Comparison of ENCODE assay signal across 16 cellular contexts in the genomic region with DNA sequence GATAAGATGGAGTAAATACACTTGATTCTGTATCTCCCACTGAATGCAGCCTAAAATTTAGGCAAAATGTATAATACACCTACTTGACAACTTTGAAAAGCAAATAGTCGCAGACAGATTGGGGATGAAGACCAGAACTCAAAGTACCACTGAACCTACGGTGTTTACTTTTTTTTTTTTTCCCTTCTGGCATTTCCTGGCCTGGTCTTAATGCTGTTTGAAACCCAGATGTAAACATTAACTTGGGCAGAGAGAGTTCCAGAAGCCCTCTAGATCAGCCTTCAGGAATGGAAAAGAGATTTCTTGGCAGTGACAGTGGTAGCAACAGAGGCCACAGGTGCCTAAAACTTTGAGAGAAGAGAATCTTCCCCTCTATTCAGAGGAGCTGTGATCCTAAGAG. TPM values are rescaled to one million over a fixed set of nuclear protein-coding genes. Genes with fewer than 3 reads are reported as not detected.
DNase-seq lines count a peak whose midpoint lies in the region; ATAC-seq and TF ChIP-seq lines count a peak whose summit lies in the region.
"Had no signal": no experiment of that assay in that cellular context is flagged by ENCODE, and none has a peak within 500 bp of the region (broad histone marks: within the 10 kb centered on the region; RNA-seq: fewer than 3 reads in every experiment).

No MANE protein-coding gene starts in this region.

- H3K23ac ChIP-seq in mesenchymal stem cell (ENCODE audit: low read length in 2 of 2), result no peak overlapping the region

- H3K9me3 ChIP-seq in Loucy (ENCODE audit: insufficient read depth, low read depth, low read length) (peaks cover 5% of the 10 kb centered on the region; the same call in 1 of the 2 replicates), esophagus muscularis mucosa (no peaks in the 10 kb centered on the region), mesenchymal stem cell (ENCODE audit: control insufficient read depth, low read length) (peaks cover 27% of the 10 kb centered on the region), stomach (peaks cover 0 to 14% (median 9%) of the 10 kb centered on the region in 4 donors)
- no peaks in the 10 kb centered on the region for H3K9me3 ChIP-seq in effector memory CD4-positive, alpha-beta T cell (ENCODE audit: control insufficient read depth, low read length)

- H3K9ac ChIP-seq in Loucy (ENCODE audit: low read depth, low read length, poor library complexity, severe bottlenecking) (no peak overlapping the region), mesenchymal stem cell (ENCODE audit: low read length) (no peak overlapping the region)
- H3K9ac ChIP-seq: GM23248 had no signal

- H3K79me1 ChIP-seq in mesenchymal stem cell (replicated peaks; ENCODE audit: low read length, poor library complexity, severe bottlenecking), result no peaks in the 10 kb centered on the region

- H2BK120ac ChIP-seq in mesenchymal stem cell (ENCODE audit: low read depth, low read length), result no peak overlapping the region

- no peak overlapping the region for H3K18ac ChIP-seq in mesenchymal stem cell (ENCODE audit: low read depth in 1 of 2, low read length in 2 of 2)

- H2BK15ac ChIP-seq in mesenchymal stem cell (ENCODE audit: low read depth, poor library complexity, severe bottlenecking), result no peak overlapping the region

- H3K79me2 ChIP-seq in Loucy (ENCODE audit: insufficient read depth, low read length), result no peaks in the 10 kb centered on the region

- H3K4ac ChIP-seq in mesenchymal stem cell (ENCODE audit: low read depth in 1 of 2, low read length in 2 of 2), result no peak overlapping the region

- ATAC-seq in GM19328 (IDR thresholded peaks at IDR 0.05; ENCODE audit: unreplicated experiment), result no peak

- H2BK5ac ChIP-seq in mesenchymal stem cell (ENCODE audit: low read depth, low read length, poor library complexity, severe bottlenecking), result no peak overlapping the region

- H4K8ac ChIP-seq in mesenchymal stem cell (ENCODE audit: low read length), result no peak overlapping the region

- intact Hi-C loops in esophagus muscularis mucosa (cut with DNase I), result loop anchor here (5.0 kb wide), 1 partner anchor 82 kb away; no protein-coding TSS in a partner anchor
- intact Hi-C loops in stomach (cut with DNase I; ENCODE audit: low total_unique reads), result no loop called here

- H3K4me2 ChIP-seq in Loucy (ENCODE audit: low read depth, low read length, poor library complexity, severe bottlenecking) (no peak overlapping the region), mesenchymal stem cell (ENCODE audit: low read length, poor library complexity, severe bottlenecking) (no peak overlapping the region)

- H3F3A ChIP-seq in Loucy (ENCODE audit: low read depth), result no peaks in the 10 kb centered on the region

- TF ChIP-seq CTCF in Loucy (conservative IDR thresholded peaks at IDR 0.05; ENCODE audit: low read length), result no peak
- no peak for TF ChIP-seq CTCF in esophagus muscularis mucosa (IDR thresholded peaks at IDR 0.05)
- no peak for TF ChIP-seq CTCF in stomach (IDR thresholded peaks at IDR 0.05)

- H2AFZ ChIP-seq in Loucy (ENCODE audit: low read length) (0 out of 2 replicates have a peak overlapping the region, but pooled peaks have one; percentile 23), mesenchymal stem cell (ENCODE audit: low read depth, low read length) (no peak overlapping the region)
- H2AFZ ChIP-seq: GM23248 had no signal

- WGBS in esophagus muscularis mucosa, result 51% methylated on average over 2 of the region's 2 CpGs
- 33% methylated on average over 2 of the region's 2 CpGs for WGBS in mesenchymal stem cell
- WGBS in stomach, 5 donors, result 21 to 48% (median 25%) methylated on average over 2 of the region's 2 CpGs

- H2AK5ac ChIP-seq in mesenchymal stem cell (ENCODE audit: low read length, severe bottlenecking), result no peak overlapping the region

- no peak overlapping the region for H3K14ac ChIP-seq in mesenchymal stem cell (ENCODE audit: low read length in 2 of 2)

- TF ChIP-seq POLR2A in esophagus muscularis mucosa (IDR thresholded peaks at IDR 0.05; ENCODE audit: low read depth) (no peak), stomach (IDR thresholded peaks at IDR 0.05) (no peak)

- no peak for DNase-seq in esophagus muscularis mucosa (ENCODE audit: extremely low spot score)
- DNase-seq in mesenchymal stem cell, result peak; percentile 30
- no peak for DNase-seq in stomach
- no peak for DNase-seq in effector memory CD4-positive, alpha-beta T cell
- no peak for DNase-seq in ureter (ENCODE audit: low spot score)
- no peak for DNase-seq in stimulated activated naive CD4-positive, alpha-beta T cell (lab: John Stamatoyannopoulos, UW)
- DNase-seq: NCI-H187 treated with DMSO at 0.1 percent for 48 hours, NCI-H774, SHP77 treated with DMSO at 0.1 percent for 48 hours had no signal

- H3K27ac ChIP-seq in esophagus muscularis mucosa (replicated peaks in 1 of 4) (peak overlapping the region; percentile 20 to 72 (median 64)), mesenchymal stem cell (ENCODE audit: low read length, poor library complexity, severe bottlenecking) (no peak overlapping the region), stomach (peak overlapping the region; percentile 7 to 96 (median 77))
- no peak overlapping the region for H3K27ac ChIP-seq in effector memory CD4-positive, alpha-beta T cell (ENCODE audit: insufficient read depth, low read length, poor library complexity, severe bottlenecking)
- H3K27ac ChIP-seq: GM23248 had no signal

- H4K91ac ChIP-seq in mesenchymal stem cell (ENCODE audit: low read length), result no peak overlapping the region

- H3K27me3 ChIP-seq in Loucy (ENCODE audit: insufficient read depth, low read length, poor library complexity, severe bottlenecking) (no peaks in the 10 kb centered on the region), esophagus muscularis mucosa (no peaks in the 10 kb centered on the region), mesenchymal stem cell (ENCODE audit: control insufficient read depth in 1 of 2, insufficient read depth in 1 of 2, low read length in 2 of 2) (no peaks in the 10 kb centered on the region), stomach (no peaks in the 10 kb centered on the region)
- H3K27me3 ChIP-seq in effector memory CD4-positive, alpha-beta T cell (replicated peaks; ENCODE audit: control insufficient read depth, insufficient read depth, low read length, poor library complexity, severe bottlenecking), result no peaks in the 10 kb centered on the region

- H3K4me1 ChIP-seq in Loucy (ENCODE audit: insufficient read depth, low read length, poor library complexity, severe bottlenecking) (peaks cover 9% of the 10 kb centered on the region), esophagus muscularis mucosa (peaks cover 11 to 34% (median 34%) of the 10 kb centered on the region in 4 donors), mesenchymal stem cell (ENCODE audit: control insufficient read depth, insufficient read depth, low read depth, low read length) (peaks cover 8% of the 10 kb centered on the region), stomach (peaks cover 23 to 57% (median 36%) of the 10 kb centered on the region in 4 donors)
- H3K4me1 ChIP-seq in effector memory CD4-positive, alpha-beta T cell (ENCODE audit: control insufficient read depth, insufficient read depth, low read length, poor library complexity, severe bottlenecking), result no peaks in the 10 kb centered on the region

- no peaks in the 10 kb centered on the region for H3K36me3 ChIP-seq in Loucy (ENCODE audit: insufficient read depth, low read length)
- peaks cover 0 to 6% (median 0%) of the 10 kb centered on the region in 4 donors for H3K36me3 ChIP-seq in esophagus muscularis mucosa
- no peaks in the 10 kb centered on the region for H3K36me3 ChIP-seq in mesenchymal stem cell (ENCODE audit: control insufficient read depth in 1 of 2, insufficient read depth in 2 of 2, low read depth in 1 of 2, low read length in 2 of 2)
- H3K36me3 ChIP-seq in stomach, result no peaks in the 10 kb centered on the region
- no peaks in the 10 kb centered on the region for H3K36me3 ChIP-seq in effector memory CD4-positive, alpha-beta T cell (ENCODE audit: control insufficient read depth, insufficient read depth, low read length)

- H4K20me1 ChIP-seq in Loucy (ENCODE audit: insufficient read depth, low read length, poor library complexity, severe bottlenecking), result no peaks in the 10 kb centered on the region

- H3K4me3 ChIP-seq in Loucy (ENCODE audit: low read length, poor library complexity, severe bottlenecking) (no peak overlapping the region), esophagus muscularis mucosa (no peak overlapping the region), mesenchymal stem cell (ENCODE audit: insufficient read depth in 1 of 2, low read depth in 1 of 2, low read length in 2 of 2) (no peak overlapping the region), stomach (no peak overlapping the region)
- H3K4me3 ChIP-seq in effector memory CD4-positive, alpha-beta T cell (ENCODE audit: insufficient read depth, low read depth, low read length, poor library complexity, severe bottlenecking), result no peak overlapping the region
- H3K4me3 ChIP-seq: coronary artery, GM23248 had no signal

- no peak overlapping the region for H2BK12ac ChIP-seq in mesenchymal stem cell (ENCODE audit: low read length in 2 of 2)

- no peaks in the 10 kb centered on the region for H3K9me2 ChIP-seq in Loucy (replicated peaks; ENCODE audit: low read depth, low read length)

- TF ChIP-seq EP300 in esophagus muscularis mucosa (IDR thresholded peaks at IDR 0.05) (no peak), stomach (IDR thresholded peaks at IDR 0.05) (no peak)

RNA-seq across cellular contexts. Expression of a gene that starts 27.8 kb away (rescaled TPM):
- total RNA-seq in esophagus muscularis mucosa (10 to 100 TPM in 3 of 4 donors, 1 to 10 TPM in 1; 9.1 to 21.5 (median 16.2) TPM), stomach (10 to 100 TPM in 1 of 5 donors, 1 to 10 TPM in 3, under 1 TPM in 1; 0.58 to 17.9 (median 8.1) TPM), ureter (9.7 TPM)
- polyA plus RNA-seq in mesenchymal stem cell (2013, experiment 1 of 2), result 1.2 TPM
- polyA plus RNA-seq in mesenchymal stem cell (2013, experiment 2 of 2), result 1.1 TPM
- 1 to 10 TPM in 2 of 3 donors, under 1 TPM in 1; 0.76 to 4.7 (median 1.7) TPM for polyA plus RNA-seq in stomach
- polyA plus RNA-seq: GM23248 had no signal

RNA-seq across cellular contexts. Expression of a gene that starts 39.5 kb away (rescaled TPM):
- total RNA-seq in esophagus muscularis mucosa (under 1 TPM in 1 of 4 donors, not detected in 3; 0.23 TPM), stomach (under 1 TPM in 1 of 5 donors, not detected in 4; 0.92 TPM), ureter (not detected)
- not detected for polyA plus RNA-seq in mesenchymal stem cell (2013, experiment 1 of 2)
- not detected for polyA plus RNA-seq in mesenchymal stem cell (2013, experiment 2 of 2)
- polyA plus RNA-seq in stomach, result not detected
- total RNA-seq: activated naive CD8-positive, alpha-beta T cell treated with anti-CD3 and anti-CD28 coated beads, Interleukin-2, amount 10 ng/mL, durations not matched to agents 7 days and 5 days; CD8-positive, alpha-beta memory T cell; GM23248 had no signal
- polyA plus RNA-seq: CD8-positive, alpha-beta memory T cell; GM23248; keratinocyte had no signal

Comparison
In these comparisons a context has a peak if more than half of its experiments do, and no peak if none do; other contexts are left out.
1. H3K27ac ChIP-seq: peak in esophagus muscularis mucosa (4 of 4) and stomach (5 of 5); none in mesenchymal stem cell (single experiment) and effector memory CD4-positive, alpha-beta T cell (single experiment).